26 cellular contexts compared by ENCODE assay signal in the genomic region with DNA sequence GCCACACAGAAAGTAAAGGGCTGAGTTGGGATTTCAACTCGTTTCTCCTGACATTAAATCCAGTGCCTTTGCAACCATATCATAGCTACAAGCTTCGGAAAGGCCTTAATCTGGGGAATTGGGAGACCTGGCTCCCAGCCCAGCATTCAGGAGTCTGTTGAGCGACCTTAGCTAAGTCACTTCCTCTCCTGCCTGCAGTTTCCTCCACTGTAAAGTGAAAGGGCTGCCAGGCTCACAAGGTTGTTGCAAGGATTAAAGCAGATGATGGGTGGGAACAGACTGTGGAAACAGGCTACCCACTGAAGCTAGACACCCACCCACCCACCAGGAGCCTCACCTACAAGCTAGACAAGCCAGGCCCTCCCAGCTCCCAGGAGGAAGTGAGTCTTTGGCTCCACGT. TPM values are rescaled to one million over a fixed set of nuclear protein-coding genes. Genes with fewer than 3 reads are reported as not detected.
DNase-seq lines count a peak whose midpoint lies in the region; TF ChIP-seq lines count a peak whose summit lies in the region.
"Had no signal": no experiment of that assay in that cellular context is flagged by ENCODE, and none has a peak within 500 bp of the region (broad histone marks: within the 10 kb centered on the region; RNA-seq: fewer than 3 reads in every experiment).

No MANE protein-coding gene starts in this region.

- no peaks in the 10 kb centered on the region for H3K36me3 Mint-ChIP-seq in neural progenitor cell
- no peaks in the 10 kb centered on the region for H3K36me3 Mint-ChIP-seq in nephron progenitor cell (ENCODE audit: low read depth)
- H3K36me3 Mint-ChIP-seq: natural killer cell treated with Interleukin-12 subunit alpha and Interleukin-12 subunit beta and Interleukin-15 and Interleukin-18, amount 100 ng/mL, for 72 hours; T-cell had no signal

- H3K9me3 Mint-ChIP-seq in neural progenitor cell = no peaks in the 10 kb centered on the region
- H3K9me3 Mint-ChIP-seq in nephron progenitor cell = no peaks in the 10 kb centered on the region
- H3K9me3 Mint-ChIP-seq: CD4-positive, alpha-beta T cell; natural killer cell treated with Interleukin-12 subunit alpha and Interleukin-12 subunit beta and Interleukin-15 and Interleukin-18, amount 100 ng/mL, for 72 hours; T-cell had no signal

- peaks cover 9% of the 10 kb centered on the region for H3K27me3 Mint-ChIP-seq in neural progenitor cell (ENCODE audit: insufficient read depth, low read depth)
- H3K27me3 Mint-ChIP-seq in nephron progenitor cell (ENCODE audit: low read depth, poor library complexity) = peaks cover 18% of the 10 kb centered on the region

- H3K9me3 ChIP-seq in mucosa of rectum (ENCODE audit: control insufficient read depth in 2 of 2, low read length in 2 of 2) = no peaks in the 10 kb centered on the region
- H3K9me3 ChIP-seq in esophagus muscularis mucosa = no peaks in the 10 kb centered on the region
- H3K9me3 ChIP-seq in neural progenitor cell (ENCODE audit: low read depth) = no peaks in the 10 kb centered on the region
- H3K9me3 ChIP-seq: tibial nerve had no signal

- no peaks in the 10 kb centered on the region for H4K20me1 ChIP-seq in neural progenitor cell (ENCODE audit: low read depth)

- TF ChIP-seq EP300 in esophagus muscularis mucosa (IDR thresholded peaks at IDR 0.05) = no peak

- no peak for TF ChIP-seq POLR2A in esophagus muscularis mucosa (IDR thresholded peaks at IDR 0.05; ENCODE audit: low read depth)

- no peak overlapping the region for H3K4me2 ChIP-seq in neural progenitor cell

- 22% methylated on average over 4 of the region's 4 CpGs for WGBS in esophagus muscularis mucosa

- intact Hi-C loops in esophagus muscularis mucosa (cut with DNase I) = loop anchor here (5.0 kb wide), 1 partner anchor 185 kb away; no protein-coding TSS in a partner anchor

- no peaks in the 10 kb centered on the region for H3K36me3 ChIP-seq in mucosa of rectum (ENCODE audit: control insufficient read depth in 2 of 2, insufficient read depth in 2 of 2, low read length in 2 of 2)
- no peaks in the 10 kb centered on the region for H3K36me3 ChIP-seq in esophagus muscularis mucosa
- H3K36me3 ChIP-seq in neural progenitor cell = no peaks in the 10 kb centered on the region
- H3K36me3 ChIP-seq: tibial nerve had no signal

- H3K27ac Mint-ChIP-seq in neural progenitor cell (no peak overlapping the region), nephron progenitor cell (no peak overlapping the region)
- H3K27ac Mint-ChIP-seq: CD4-positive, alpha-beta T cell; natural killer cell treated with Interleukin-12 subunit alpha and Interleukin-12 subunit beta and Interleukin-15 and Interleukin-18, amount 100 ng/mL, for 72 hours; T-cell had no signal

- H3K4me3 Mint-ChIP-seq in neural progenitor cell = no peak overlapping the region
- H3K4me3 Mint-ChIP-seq in nephron progenitor cell = no peak overlapping the region
- H3K4me3 Mint-ChIP-seq: CD4-positive, alpha-beta T cell; natural killer cell treated with Interleukin-12 subunit alpha and Interleukin-12 subunit beta and Interleukin-15 and Interleukin-18, amount 100 ng/mL, for 72 hours; T-cell had no signal

- H3K27ac ChIP-seq in mucosa of rectum (ENCODE audit: low read depth in 2 of 2, low read length in 2 of 2) = peak overlapping the region; percentile 88 to 89
- no peak overlapping the region for H3K27ac ChIP-seq in esophagus muscularis mucosa (replicated peaks in 1 of 4)
- no peak overlapping the region for H3K27ac ChIP-seq in neural progenitor cell
- H3K27ac ChIP-seq: dorsolateral prefrontal cortex, tibial nerve, VCaP had no signal

- H3K4me1 ChIP-seq in mucosa of rectum (ENCODE audit: control insufficient read depth in 2 of 2, insufficient read depth in 2 of 2, low read length in 2 of 2) = peaks cover 28 to 38% of the 10 kb centered on the region in 2 donors
- no peaks in the 10 kb centered on the region for H3K4me1 ChIP-seq in esophagus muscularis mucosa
- H3K4me1 ChIP-seq in neural progenitor cell = peaks cover 11% of the 10 kb centered on the region
- H3K4me1 ChIP-seq: tibial nerve had no signal

- H3K27me3 ChIP-seq in mucosa of rectum (ENCODE audit: control insufficient read depth in 2 of 2, insufficient read depth in 2 of 2, low read length in 2 of 2) = no peaks in the 10 kb centered on the region
- H3K27me3 ChIP-seq in esophagus muscularis mucosa = peaks cover 0 to under 1% (median 0%) of the 10 kb centered on the region in 4 donors
- H3K27me3 ChIP-seq in neural progenitor cell = no peaks in the 10 kb centered on the region
- H3K27me3 ChIP-seq: dorsolateral prefrontal cortex, tibial nerve had no signal

- H3K9ac ChIP-seq in mucosa of rectum (ENCODE audit: low read depth in 1 of 2, low read length in 2 of 2) (peak overlapping the region; percentile 44 to 58), neural progenitor cell (no peak overlapping the region)

- H3K4me1 Mint-ChIP-seq in neural progenitor cell (peaks cover 16% of the 10 kb centered on the region), nephron progenitor cell (no peaks in the 10 kb centered on the region)
- H3K4me1 Mint-ChIP-seq: T-cell had no signal

- H3F3A ChIP-seq in neural progenitor cell (ENCODE audit: low read depth) = peaks cover 12% of the 10 kb centered on the region

- TF ChIP-seq CTCF in esophagus muscularis mucosa (IDR thresholded peaks at IDR 0.05) (no peak), neural progenitor cell (IDR thresholded peaks at IDR 0.05) (no peak), nephron progenitor cell (IDR thresholded peaks at IDR 0.05) (no peak)

- DNase-seq in GDM1 (lab: John Stamatoyannopoulos, UW) (peak; percentile 25), OCI-M1 (lab: John Stamatoyannopoulos, UW) (peak; percentile 12), dermis microvascular lymphatic vessel endothelial cell (ENCODE audit: low read depth in 2 of 2) (peak; percentile 88 to 95), esophagus muscularis mucosa (ENCODE audit: extremely low spot score) (no peak), neural progenitor cell (ENCODE audit: low spot score) (no peak), nephron progenitor cell (no peak)
- no peak for DNase-seq in stimulated activated naive CD4-positive, alpha-beta T cell (lab: John Stamatoyannopoulos, UW)
- DNase-seq: activated CD4-positive, alpha-beta T cell treated with anti-CD3 and anti-CD28 coated beads, Interleukin-2, amount 50 U/mL, for 48 hours; activated T-cell treated with anti-CD3 and anti-CD28 coated beads for 4 hours; CD4-positive, alpha-beta T cell; DMS153; dorsolateral prefrontal cortex; kidney glomerular epithelial cell; mesendoderm; NCI-H1417; NCI-H524 treated with DMSO at 0.1 percent for 48 hours; SHP77; stimulated activated naive CD4-positive, alpha-beta T cell treated with Interleukin-2 at 50 U/mL for 16 hours; T-cell had no signal

- no peaks in the 10 kb centered on the region for H3K79me2 ChIP-seq in neural progenitor cell (ENCODE audit: low read depth)

- H2AFZ ChIP-seq in neural progenitor cell (replicated peaks) = no peak overlapping the region

- peak overlapping the region in 1 of 2 donors; percentile 10 for H3K4me3 ChIP-seq in mucosa of rectum (ENCODE audit: low read length in 2 of 2)
- no peak overlapping the region for H3K4me3 ChIP-seq in esophagus muscularis mucosa
- H3K4me3 ChIP-seq in neural progenitor cell = no peak overlapping the region
- H3K4me3 ChIP-seq: dorsolateral prefrontal cortex, GM12878, tibial nerve had no signal

RNA-seq across cellular contexts. Expression of a gene that starts 8.0 kb away (rescaled TPM):
- total RNA-seq in dermis microvascular lymphatic vessel endothelial cell = 26.6 and 41.2 TPM in 2 replicates
- total RNA-seq in esophagus muscularis mucosa = 1 to 10 TPM; 1.5 to 3.3 (median 1.9) TPM
- 38.3 and 80.2 TPM in 2 replicates for total RNA-seq in neural progenitor cell (ENCODE audit: low replicate concordance)
- total RNA-seq: natural killer cell treated with Interleukin-12 subunit alpha and Interleukin-12 subunit beta and Interleukin-15 and Interleukin-18, amount 100 ng/mL, for 72 hours had no signal

RNA-seq across cellular contexts. Expression of a gene that starts 49.6 kb away (rescaled TPM):
- total RNA-seq in dermis microvascular lymphatic vessel endothelial cell (not detected in 2 replicates), esophagus muscularis mucosa (100 to 1,000 TPM; 254 to 583 (median 288) TPM), neural progenitor cell (ENCODE audit: low replicate concordance) (not detected in 2 replicates)
- total RNA-seq: bronchial epithelial cell; CD4-positive, alpha-beta T cell; H4; natural killer cell treated with Interleukin-12 subunit alpha and Interleukin-12 subunit beta and Interleukin-15 and Interleukin-18, amount 100 ng/mL, for 72 hours had no signal

RNA-seq across cellular contexts. Expression of a gene that starts 59.2 kb away (rescaled TPM):
- total RNA-seq in dermis microvascular lymphatic vessel endothelial cell (not detected in 2 replicates), esophagus muscularis mucosa (100 to 1,000 TPM; 171 to 311 (median 181) TPM), neural progenitor cell (ENCODE audit: low replicate concordance) (not detected in 2 replicates)
- total RNA-seq: bronchial epithelial cell; CD4-positive, alpha-beta T cell; H4; natural killer cell treated with Interleukin-12 subunit alpha and Interleukin-12 subunit beta and Interleukin-15 and Interleukin-18, amount 100 ng/mL, for 72 hours had no signal

Comparison
In these comparisons a context has a peak if more than half of its experiments do, and no peak if none do; other contexts are left out.
1. DNase-seq: peak in GDM1 (single experiment), OCI-M1 (single experiment) and dermis microvascular lymphatic vessel endothelial cell (2 of 2); none in esophagus muscularis mucosa (single experiment), neural progenitor cell (single experiment), nephron progenitor cell (single experiment) and stimulated activated naive CD4-positive, alpha-beta T cell (0 of 6).
2. H3K27ac ChIP-seq: peak in mucosa of rectum (2 of 2); none in esophagus muscularis mucosa (0 of 4) and neural progenitor cell (single experiment).
3. RNA of a gene that starts 49.6 kb away (total RNA-seq): 254 to 583 TPM in esophagus muscularis mucosa; not detected in dermis microvascular lymphatic vessel endothelial cell and not detected in neural progenitor cell; every median in the first group is over 100 times any median in the second.
4. RNA of a gene that starts 59.2 kb away (total RNA-seq): 171 to 311 TPM in esophagus muscularis mucosa; not detected in dermis microvascular lymphatic vessel endothelial cell and not detected in neural progenitor cell; every median in the first group is over 100 times any median in the second.